In genomic region chr5:77312411-77312810, GRCh38 we compare ENCODE assay signal across 17 cellular contexts.
DNase-seq lines count a peak whose midpoint lies in the region; ATAC-seq and TF ChIP-seq lines count a peak whose summit lies in the region.
"Had no signal": no experiment of that assay in that cellular context is flagged by ENCODE, and none has a peak within 500 bp of the region (broad histone marks: within the 10 kb centered on the region; RNA-seq: fewer than 3 reads in every experiment).

No MANE protein-coding gene starts in this region.

- H3K4me3 ChIP-seq in PC-3 (ENCODE audit: low read length): no peak overlapping the region
- H3K4me3 ChIP-seq: HAP-1, SJSA1, stomach had no signal

- H3K27me3 ChIP-seq in PC-3 (ENCODE audit: low read length): no peaks in the 10 kb centered on the region
- H3K27me3 ChIP-seq: SJSA1, stomach had no signal

- POLR2A ChIA-PET in PC-3 (lab: Charles Lee; ENCODE audit: unreplicated experiment): no interaction called here

- H3K9me2 ChIP-seq in PC-3 (replicated peaks; ENCODE audit: low read length): no peaks in the 10 kb centered on the region

- H2AFZ ChIP-seq in PC-3 (ENCODE audit: low read length): no peak overlapping the region

- no peak overlapping the region for H3K27ac ChIP-seq in PC-3 (ENCODE audit: low read length)
- H3K27ac ChIP-seq: SJSA1, stomach had no signal

- ATAC-seq in PC-3 (no peak), GM18868 (IDR thresholded peaks at IDR 0.05; ENCODE audit: unreplicated experiment) (no peak), Right ventricle myocardium superior (ENCODE audit: poor library complexity) (no peak), GM21737 (IDR thresholded peaks at IDR 0.05; ENCODE audit: unreplicated experiment) (no peak)

- H3K4me2 ChIP-seq in PC-3 (ENCODE audit: low read length): no peak overlapping the region

- H3K36me3 ChIP-seq in PC-3 (ENCODE audit: low read depth, low read length): no peaks in the 10 kb centered on the region
- H3K36me3 ChIP-seq: HAP-1, SJSA1, stomach had no signal

- no peak overlapping the region for H3K9ac ChIP-seq in PC-3 (ENCODE audit: low read length)

- no peak for TF ChIP-seq CTCF in PC-3 (conservative IDR thresholded peaks at IDR 0.05; ENCODE audit: low read depth, low read length)

- no peaks in the 10 kb centered on the region for H3K4me1 ChIP-seq in PC-3 (ENCODE audit: insufficient read depth, low read length)
- H3K4me1 ChIP-seq: HAP-1, SJSA1 had no signal

- H4K20me1 ChIP-seq in PC-3 (ENCODE audit: low read length): no peaks in the 10 kb centered on the region

- H3K9me3 ChIP-seq in PC-3 (ENCODE audit: low read length): no peaks in the 10 kb centered on the region
- H3K9me3 ChIP-seq: HAP-1, SJSA1, stomach had no signal

- CTCF ChIA-PET in PC-3 (lab: Charles Lee): no interaction called here

- no peaks in the 10 kb centered on the region for H3F3A ChIP-seq in PC-3 (ENCODE audit: low read length, unreplicated experiment)

- BruUV-seq in PC-3 (replicated peaks; lab: Mats Ljungman, UMichigan): no TSS peak

- intact Hi-C loops in PC-3 (cut with micrococcal nuclease): no loop called here
- intact Hi-C loops in Right ventricle myocardium superior (cut with DNase I): no loop called here

- DNase-seq in GM04504 (ENCODE audit: low read depth) (peak; percentile 36), PC-3 (peak; percentile 18), fibroblast of gingiva (ENCODE audit: low read depth) (peak; percentile 56), stromal cell of bone marrow (ENCODE audit: low read depth) (peak; percentile 43), Right ventricle myocardium superior (no peak)
- DNase-seq: activated CD4-positive, alpha-beta T cell treated with anti-CD3 and anti-CD28 coated beads for 48 hours; activated naive CD4-positive, alpha-beta T cell treated with anti-CD3 and anti-CD28 coated beads, Interleukin-2, amount 10 ng/mL, durations not matched to agents 7 days and 5 days; C1 segment of cervical spinal cord; DMS79; effector CD8-positive, alpha-beta T cell; stimulated activated CD4-positive, alpha-beta T cell treated with anti-CD3 and anti-CD28 coated beads, Interleukin-15, amount 100 ng/mL, for 24 hours; stomach; T1000 had no signal

- H3K79me2 ChIP-seq in PC-3 (ENCODE audit: low read length): no peaks in the 10 kb centered on the region
